ENCODE assay signal across 7 cellular contexts in genomic region chr6:27188206-27188884, GRCh38. TPM values are rescaled to one million over a fixed set of nuclear protein-coding genes. Genes with fewer than 3 reads are reported as not detected.
DNase-seq lines count a peak whose midpoint lies in the region; ATAC-seq, FAIRE-seq and TF ChIP-seq lines count a peak whose summit lies in the region.

No MANE protein-coding gene starts in this region.

- POLR2A ChIA-PET in GM10248 (lab: Yijun Ruan, JAX), result interaction anchor here (1.0 to 1.4 kb wide), 2 partner anchors 564 to 705 kb away, joined by 3 to 4 read pairs; a partner anchor contains a TSS

- peaks cover 14% of the 10 kb centered on the region for H3K4me1 Mint-ChIP-seq in T-helper 2 cell treated with Interferon-gamma antibody and Interleukin-4, amounts not matched to agents 5 μg/mL and 100 μg/mL, for 36 hours (ENCODE audit: low read depth)

- no peak for TF ChIP-seq RAD21 in Ishikawa (IDR thresholded peaks at IDR 0.05; ENCODE audit: low read depth)

- DNase-seq in GM10248 (ENCODE audit: extremely low spot score), result peak; percentile 70
- DNase-seq in T-helper 2 cell treated with Interferon-gamma antibody and Interleukin-4, amounts not matched to agents 5 μg/mL and 100 μg/mL, for 36 hours (ENCODE audit: low spot score), result peak; percentile 37
- DNase-seq in bronchial epithelial cell (ENCODE audit: low read depth), result peak; percentile 77
- peak; percentile 53 for DNase-seq in inferior parietal cortex (ENCODE audit: extremely low spot score)
- peak; percentile 50 for DNase-seq in stimulated activated CD4-positive, alpha-beta T cell treated with anti-CD3 and anti-CD28 coated beads, Interleukin-15, amount 100 ng/mL, for 24 hours

- TF ChIP-seq EP300 in Ishikawa (IDR thresholded peaks at IDR 0.05; ENCODE audit: borderline replicate concordance), result no peak

- H3K27me3 Mint-ChIP-seq in T-helper 2 cell treated with Interferon-gamma antibody and Interleukin-4, amounts not matched to agents 5 μg/mL and 100 μg/mL, for 36 hours (ENCODE audit: low read depth), result peaks cover 3% of the 10 kb centered on the region

- no peaks in the 10 kb centered on the region for H3K27me3 ChIP-seq in bronchial epithelial cell (ENCODE audit: control insufficient read depth, insufficient read depth, low read length)

- H3K36me3 Mint-ChIP-seq in T-helper 2 cell treated with Interferon-gamma antibody and Interleukin-4, amounts not matched to agents 5 μg/mL and 100 μg/mL, for 36 hours (ENCODE audit: low read depth), result no peaks in the 10 kb centered on the region

- H3K4me3 ChIP-seq in bronchial epithelial cell (ENCODE audit: low read depth, low read length), result peak overlapping the region; percentile 71

- H3K27ac Mint-ChIP-seq in T-helper 2 cell treated with Interferon-gamma antibody and Interleukin-4, amounts not matched to agents 5 μg/mL and 100 μg/mL, for 36 hours, result peak overlapping the region; percentile 77

- H3K36me3 ChIP-seq in bronchial epithelial cell (ENCODE audit: control insufficient read depth, insufficient read depth, low read length), result no peaks in the 10 kb centered on the region

- TF ChIP-seq CTCF in GM10248 (IDR thresholded peaks at IDR 0.05; ENCODE audit: control extremely low read depth, extremely low read depth, low read depth, missing control alignments) (no peak), bronchial epithelial cell (IDR thresholded peaks at IDR 0.05; ENCODE audit: insufficient read depth, low read length, severe bottlenecking) (no peak)

- H3K4me3 Mint-ChIP-seq in T-helper 2 cell treated with Interferon-gamma antibody and Interleukin-4, amounts not matched to agents 5 μg/mL and 100 μg/mL, for 36 hours, result peak overlapping the region; percentile 91

- H3K9me3 Mint-ChIP-seq in T-helper 2 cell treated with Interferon-gamma antibody and Interleukin-4, amounts not matched to agents 5 μg/mL and 100 μg/mL, for 36 hours, result no peaks in the 10 kb centered on the region

- CTCF ChIA-PET in GM10248 (lab: Yijun Ruan, JAX), result interaction anchor here (0.7 to 2.2 kb wide), 21 partner anchors 11 to 1195 kb away, joined by 3 to 21 read pairs (median 4); a partner anchor contains a TSS

- peak; percentile 76 for ATAC-seq in GM21737 (IDR thresholded peaks at IDR 0.05; ENCODE audit: unreplicated experiment)

- FAIRE-seq in bronchial epithelial cell (lab: Jason Lieb, UNC), result no peak

TF ChIP-seq in Ishikawa, 13 proteins besides CTCF, POLR2A, EP300 and RAD21:
- TF ChIP-seq NFIC (IDR thresholded peaks at IDR 0.05) (peak; percentile 47), ZBTB7A (IDR thresholded peaks at IDR 0.05; ENCODE audit: low read depth) (no peak), MAX (IDR thresholded peaks at IDR 0.05) (peak; percentile 28; the same call in 1 of the 2 replicates), FOXM1 (IDR thresholded peaks at IDR 0.05; ENCODE audit: borderline replicate concordance, low read depth) (no peak), TEAD4 (IDR thresholded peaks at IDR 0.05) (peak; percentile 56), USF1 (IDR thresholded peaks at IDR 0.05) (no peak), YY1 (IDR thresholded peaks at IDR 0.05; ENCODE audit: low read depth) (peak; percentile 42; the same call in 1 of the 2 replicates), TAF1 (IDR thresholded peaks at IDR 0.05; ENCODE audit: low read depth) (peak; percentile 35), CEBPB (IDR thresholded peaks at IDR 0.05) (0 out of 2 replicates have a peak, but pooled peaks have one; percentile 15)

RNA-seq across cellular contexts. Expression of gene PRSS16, which starts 59.2 kb away (rescaled TPM):
- 4.5 and 15.1 TPM in 2 replicates for total RNA-seq in bronchial epithelial cell

Comparison
In these comparisons a context has a peak if more than half of its experiments do, and no peak if none do; other contexts are left out.
1. Peak in every context shown above with its lines: DNase-seq, ATAC-seq and H3K4me3 ChIP-seq.